In genomic region chr18:56990678-56991077, GRCh38 we compare ENCODE assay signal across 28 cellular contexts.
DNase-seq lines count a peak whose midpoint lies in the region; ATAC-seq, FAIRE-seq and TF ChIP-seq lines count a peak whose summit lies in the region.
"Had no signal": no experiment of that assay in that cellular context is flagged by ENCODE, and none has a peak within 500 bp of the region (broad histone marks: within the 10 kb centered on the region; RNA-seq: fewer than 3 reads in every experiment).

No MANE protein-coding gene starts in this region.

- no peak overlapping the region for H4K8ac ChIP-seq in H1 (ENCODE audit: extremely low read depth, insufficient read depth, low read length)

- no peak overlapping the region for H3K4ac ChIP-seq in H1 (replicated peaks; ENCODE audit: insufficient read length, low read depth, low read length)

- no peak overlapping the region for H3K4me2 ChIP-seq in H1 (ENCODE audit: insufficient read depth in 1 of 2, low read depth in 2 of 2, low read length in 2 of 2)
- no peak overlapping the region for H3K4me2 ChIP-seq in SK-N-SH
- H3K4me2 ChIP-seq: BLaER1 had no signal

- no peak overlapping the region for H3K56ac ChIP-seq in H1 (replicated peaks; ENCODE audit: insufficient read length, low read depth, low read length)

- no peak for TF ChIP-seq POLR2A in H1 (IDR thresholded peaks at IDR 0.05; ENCODE audit: control extremely low read depth in 1 of 2, low read depth in 2 of 2, low read length in 2 of 2)

- no peaks in the 10 kb centered on the region for H3K9me3 ChIP-seq in HEK293 (ENCODE audit: control insufficient read depth, insufficient read depth, low read depth, low read length)
- H3K9me3 ChIP-seq in T-helper 17 cell (ENCODE audit: control insufficient read depth, low read length, poor library complexity, severe bottlenecking): no peaks in the 10 kb centered on the region
- no peaks in the 10 kb centered on the region for H3K9me3 ChIP-seq in H1 (ENCODE audit: insufficient read depth in 2 of 2, low read depth in 1 of 2, low read length in 1 of 2)
- H3K9me3 ChIP-seq in SK-N-SH: no peaks in the 10 kb centered on the region
- H3K9me3 ChIP-seq: BE2C, BLaER1 had no signal

- H3K4me3 Mint-ChIP-seq in T-helper 17 cell: no peak overlapping the region
- no peak overlapping the region for H3K4me3 Mint-ChIP-seq in HFFc6
- H3K4me3 Mint-ChIP-seq: CD14-positive monocyte; CD4-positive, alpha-beta memory T cell; CD4-positive, CD25-positive, alpha-beta regulatory T cell; CD8-positive, alpha-beta memory T cell had no signal

- H3K23ac ChIP-seq in H1 (ENCODE audit: insufficient read length): no peak overlapping the region

- H4K5ac ChIP-seq in H1 (ENCODE audit: insufficient read length, low read depth, low read length): no peak overlapping the region

- no peak overlapping the region for H2AK5ac ChIP-seq in H1 (ENCODE audit: low read depth, low read length)

- H2BK12ac ChIP-seq in H1 (ENCODE audit: low read depth, low read length): no peak overlapping the region

- ATAC-seq in T-helper 17 cell (no peak), GM18873 (IDR thresholded peaks at IDR 0.05; ENCODE audit: low FRiP score, unreplicated experiment) (no peak)
- ATAC-seq: GM12878 had no signal

- H4K20me1 ChIP-seq in H1 (replicated peaks in 1 of 2; ENCODE audit: control insufficient read depth in 1 of 2, insufficient read depth in 2 of 2, low read length in 2 of 2) (no peaks in the 10 kb centered on the region), SK-N-SH (ENCODE audit: insufficient read depth) (no peaks in the 10 kb centered on the region)
- H4K20me1 ChIP-seq: BLaER1 had no signal

- no peaks in the 10 kb centered on the region for H3K27me3 Mint-ChIP-seq in T-helper 17 cell
- H3K27me3 Mint-ChIP-seq in HFFc6 (ENCODE audit: insufficient read depth): no peaks in the 10 kb centered on the region; the same call in 1 of the 2 replicates
- H3K27me3 Mint-ChIP-seq: CD4-positive, alpha-beta memory T cell; CD4-positive, CD25-positive, alpha-beta regulatory T cell; CD8-positive, alpha-beta memory T cell had no signal

- H3K4me1 Mint-ChIP-seq in T-helper 17 cell (peaks cover 5% of the 10 kb centered on the region), HFFc6 (ENCODE audit: low read depth) (peaks cover 15% of the 10 kb centered on the region)
- H3K4me1 Mint-ChIP-seq: CD14-positive monocyte; CD8-positive, alpha-beta memory T cell had no signal

- H3K27ac ChIP-seq in HEK293 (ENCODE audit: extremely low read depth, low read depth, low read length) (no peak overlapping the region), H1 (ENCODE audit: low read depth, low read length) (no peak overlapping the region), SK-N-SH (ENCODE audit: low read depth in 2 of 2, low read length in 1 of 2) (no peak overlapping the region)
- H3K27ac ChIP-seq: BLaER1 had no signal

- TF ChIP-seq RAD21 in H1 (IDR thresholded peaks at IDR 0.05 in 1 of 2, conservative IDR thresholded peaks at IDR 0.05 in 1 of 2; ENCODE audit: low read depth in 2 of 2, low read length in 2 of 2) (no peak), SK-N-SH (IDR thresholded peaks at IDR 0.05; ENCODE audit: low read length) (no peak)

- CTCF ChIA-PET in HEK293 (lab: Yijun Ruan, JAX): no interaction called here
- CTCF ChIA-PET in H1 (lab: Charles Lee; ENCODE audit: partially characterized antibody): interaction anchor here (1.2 to 1.5 kb wide), 3 partner anchors 13 to 121 kb away, joined by 3 to 4 read pairs (median 3); no protein-coding TSS in a partner anchor
- CTCF ChIA-PET in SK-N-SH (lab: Yijun Ruan, JAX): interaction anchor here (0.9 kb wide), 2 partner anchors 71 to 122 kb away, joined by 3 read pairs; no protein-coding TSS in a partner anchor

- H3K9me3 Mint-ChIP-seq in HFFc6: no peaks in the 10 kb centered on the region
- H3K9me3 Mint-ChIP-seq: CD4-positive, alpha-beta memory T cell; CD8-positive, alpha-beta memory T cell had no signal

- H3K27me3 ChIP-seq in H1 (replicated peaks in 1 of 4; ENCODE audit: control insufficient read depth in 3 of 4, extremely low read depth in 1 of 4, insufficient read depth in 3 of 4, low read length in 3 of 4) (no peaks in the 10 kb centered on the region), SK-N-SH (ENCODE audit: insufficient read depth) (no peaks in the 10 kb centered on the region)
- H3K27me3 ChIP-seq: BE2C, BLaER1 had no signal

- no peak overlapping the region for H4K91ac ChIP-seq in H1 (replicated peaks; ENCODE audit: insufficient read length, low read length)

- POLR2A ChIA-PET in HEK293 (lab: Yijun Ruan, JAX): no interaction called here
- POLR2A ChIA-PET in H1 (lab: Charles Lee; ENCODE audit: partially characterized antibody): interaction anchor here (0.6 kb wide), 1 partner anchor 967 kb away, joined by 3 read pairs; no protein-coding TSS in a partner anchor
- POLR2A ChIA-PET in SK-N-SH (lab: Yijun Ruan, JAX): interaction anchor here (0.6 kb wide), 1 partner anchor 1550 kb away, joined by 5 read pairs; no protein-coding TSS in a partner anchor

- FAIRE-seq in H1 (lab: Jason Lieb, UNC): no peak
- FAIRE-seq: A204.1, GM12878, GM12892, GM18507, GM19239 had no signal

- no peak overlapping the region for H3K4me3 ChIP-seq in HEK293 (ENCODE audit: low read depth, low read length)
- H3K4me3 ChIP-seq in H1 (ENCODE audit: extremely low read depth in 1 of 4, insufficient read depth in 2 of 4, low read depth in 3 of 4, low read length in 4 of 4): no peak overlapping the region
- H3K4me3 ChIP-seq in SK-N-SH (ENCODE audit: low read depth in 2 of 2, low read length in 1 of 2): no peak overlapping the region
- H3K4me3 ChIP-seq: BLaER1, GM12878 had no signal

- 80 to 100% methylated on average over 1 of the region's 1 CpG for WGBS in H1 (ENCODE audit: extremely low coverage in 1 of 2, insufficient coverage in 1 of 2, insufficient read length in 1 of 2, insufficient replicate concordance in 2 of 2, low coverage in 1 of 2, low lambda C conversion rate in 2 of 2, missing lambda C conversion rate in 1 of 2), 2 experiments
- 100% methylated on average over 1 of the region's 1 CpG for WGBS in SK-N-SH (ENCODE audit: low lambda C conversion rate)

- TF ChIP-seq CTCF in HEK293 (tag by site-specific recombination; IDR thresholded peaks at IDR 0.05) (no peak), H1 (IDR thresholded peaks at IDR 0.05; ENCODE audit: control extremely low read depth in 1 of 3, insufficient read depth in 1 of 3, low read depth in 1 of 3, low read length in 3 of 3) (no peak), SK-N-SH (IDR thresholded peaks at IDR 0.05) (no peak), HFFc6 (IDR thresholded peaks at IDR 0.05) (no peak)

- H3K9me2 ChIP-seq in SK-N-SH: no peaks in the 10 kb centered on the region

- DNase-seq in T-helper 17 cell (no peak), H1 (ENCODE audit: low read depth in 1 of 2, low spot score in 2 of 2) (no peak), SK-N-SH (no peak), HFFc6 (no peak)
- DNase-seq: 8988T; ACHN; BE2C; C1 segment of cervical spinal cord; CD4-positive, alpha-beta memory T cell; CD4-positive, CD25-positive, alpha-beta regulatory T cell; CD8-positive, alpha-beta memory T cell; COR-L47; DMS 273 treated with DMSO at 0.1 percent for 48 hours; DMS153; DMS53; DMS79; DND-41; EL; GDM1 had no signal

- H3K79me2 ChIP-seq in H1 (ENCODE audit: control insufficient read depth in 1 of 2, insufficient read depth in 2 of 2, low read length in 2 of 2) (no peaks in the 10 kb centered on the region), SK-N-SH (ENCODE audit: insufficient read depth) (no peaks in the 10 kb centered on the region)

- TF ChIP-seq EP300 in H1 (IDR thresholded peaks at IDR 0.05; ENCODE audit: borderline replicate concordance in 1 of 2, low read depth in 2 of 2, low read length in 2 of 2) (no peak), SK-N-SH (IDR thresholded peaks at IDR 0.05; ENCODE audit: borderline replicate concordance in 1 of 2, low read depth in 1 of 2, low read length in 1 of 2) (no peak)

- no peak overlapping the region for H3K14ac ChIP-seq in H1 (ENCODE audit: insufficient read length)

- H3K36me3 Mint-ChIP-seq in T-helper 17 cell (ENCODE audit: low read depth) (peaks cover 3% of the 10 kb centered on the region), HFFc6 (ENCODE audit: low read depth) (no peaks in the 10 kb centered on the region)

- H3K4me1 ChIP-seq in HEK293 (ENCODE audit: control insufficient read depth, insufficient read depth, low read length): peaks cover 14% of the 10 kb centered on the region
- H3K4me1 ChIP-seq in H1 (replicated peaks in 1 of 4; ENCODE audit: control insufficient read depth in 3 of 4, insufficient read depth in 4 of 4, low read length in 3 of 4): peaks cover 0 to 5% (median 1%) of the 10 kb centered on the region in 4 experiments; a peak in 3 of 7 replicates
- peaks cover 0 to 6% of the 10 kb centered on the region in 2 experiments; a peak in 3 of 4 replicates for H3K4me1 ChIP-seq in SK-N-SH (ENCODE audit: control insufficient read depth in 1 of 2, insufficient read depth in 2 of 2, low read depth in 1 of 2, low read length in 1 of 2)
- H3K4me1 ChIP-seq: BE2C, BLaER1 had no signal

- H2BK120ac ChIP-seq in H1 (replicated peaks; ENCODE audit: low read depth, low read length): no peak overlapping the region

- H3F3A ChIP-seq in SK-N-SH (replicated peaks; ENCODE audit: insufficient read depth): no peaks in the 10 kb centered on the region

- H2BK15ac ChIP-seq in H1 (ENCODE audit: low read length): no peak overlapping the region

- H2AFZ ChIP-seq in H1 (ENCODE audit: low read length) (no peak overlapping the region), SK-N-SH (ENCODE audit: low read depth) (no peak overlapping the region)

- H3K79me1 ChIP-seq in H1 (ENCODE audit: low read depth, low read length): no peaks in the 10 kb centered on the region

- peak overlapping the region; percentile 4 for H3K27ac Mint-ChIP-seq in T-helper 17 cell
- no peak overlapping the region for H3K27ac Mint-ChIP-seq in HFFc6
- H3K27ac Mint-ChIP-seq: CD4-positive, alpha-beta memory T cell; CD8-positive, alpha-beta memory T cell had no signal

- H3K9ac ChIP-seq in H1 (replicated peaks in 1 of 4; ENCODE audit: extremely low read depth in 1 of 4, low read depth in 3 of 4, low read length in 3 of 4): no peak overlapping the region
- H3K9ac ChIP-seq in SK-N-SH: no peak overlapping the region
- H3K9ac ChIP-seq: BLaER1 had no signal

- H3K23me2 ChIP-seq in H1 (ENCODE audit: low read depth, low read length): no peaks in the 10 kb centered on the region

- H3K36me3 ChIP-seq in HEK293 (ENCODE audit: control insufficient read depth in 2 of 2, insufficient read depth in 1 of 2, low read length in 2 of 2): no peaks in the 10 kb centered on the region
- no peaks in the 10 kb centered on the region for H3K36me3 ChIP-seq in H1 (ENCODE audit: control insufficient read depth in 2 of 4, insufficient read depth in 4 of 4, low read length in 3 of 4)
- no peaks in the 10 kb centered on the region for H3K36me3 ChIP-seq in SK-N-SH (replicated peaks in 1 of 2; ENCODE audit: control insufficient read depth in 1 of 2, insufficient read depth in 2 of 2, low read length in 1 of 2)
- H3K36me3 ChIP-seq: BE2C, BLaER1 had no signal

- H2BK5ac ChIP-seq in H1 (ENCODE audit: low read depth, low read length): no peak overlapping the region

- H2BK20ac ChIP-seq in H1 (ENCODE audit: low read length): no peak overlapping the region

- H3K18ac ChIP-seq in H1 (ENCODE audit: extremely low read depth, low read length): no peak overlapping the region

TF ChIP-seq in H1, 55 proteins besides CTCF, POLR2A, EP300 and RAD21 (continues in another document):
- TF ChIP-seq PHF8 (conservative IDR thresholded peaks at IDR 0.05; ENCODE audit: low read depth, low read length): no peak

TF ChIP-seq in SK-N-SH, 30 proteins besides CTCF, POLR2A, EP300 and RAD21 (continues in another document):
- TF ChIP-seq FOXJ3 (CRISPR knock-in tag; IDR thresholded peaks at IDR 0.05): no peak
